ENCODE assay signal across 8 cellular contexts in the genomic region with DNA sequence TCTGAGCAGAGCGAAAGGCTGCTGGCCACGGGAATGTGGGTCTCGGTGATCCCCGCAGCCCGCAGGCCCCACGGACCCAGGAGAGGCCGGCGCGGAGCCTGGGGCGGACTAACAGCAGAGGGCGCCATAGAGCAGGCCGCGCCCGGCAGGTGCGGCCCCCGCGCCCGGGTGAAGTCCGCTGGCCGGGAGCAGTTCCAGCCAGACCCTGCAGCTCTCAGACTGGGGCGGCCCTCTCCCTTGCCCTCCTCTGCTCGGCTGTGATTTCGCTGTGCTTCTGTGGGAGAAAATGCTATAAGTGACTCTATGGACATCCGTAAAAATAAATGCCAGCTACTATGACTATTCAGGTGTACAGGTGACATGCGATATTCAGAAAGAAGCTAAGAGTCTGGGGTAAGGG. TPM values are rescaled to one million over a fixed set of nuclear protein-coding genes. Genes with fewer than 3 reads are reported as not detected.
DNase-seq lines count a peak whose midpoint lies in the region; ATAC-seq and TF ChIP-seq lines count a peak whose summit lies in the region.

No MANE protein-coding gene starts in this region.

- ATAC-seq in GM19351 (IDR thresholded peaks at IDR 0.05; ENCODE audit: unreplicated experiment) (peak; percentile 64), HG03439 (IDR thresholded peaks at IDR 0.05; ENCODE audit: unreplicated experiment) (no peak)

- peak; percentile 85 for TF ChIP-seq CTCF in NB4 (IDR thresholded peaks at IDR 0.05; ENCODE audit: low read depth, low read length)
- TF ChIP-seq CTCF in dorsolateral prefrontal cortex (IDR thresholded peaks at IDR 0.05 in 54 of 56, conservative IDR thresholded peaks at IDR 0.05 in 2 of 56; ENCODE audit: low read depth in 1 of 56, partially characterized antibody in 56 of 56) = peak; percentile 20 to 94 (median 81)

- intact Hi-C loops in dorsolateral prefrontal cortex (cut with DNase I) = no loop called here

- H3K4me3 ChIP-seq in NB4 (ENCODE audit: low read depth, low read length) (peak overlapping the region; percentile 54), dorsolateral prefrontal cortex (peak overlapping the region in 18 of 59 donors; percentile 1 to 45 (median 19))

- no peak overlapping the region for H3K27ac ChIP-seq in dorsolateral prefrontal cortex

- peak; percentile 25 to 64 for DNase-seq in AML-193 (lab: John Stamatoyannopoulos, UW)
- DNase-seq in NB4 (ENCODE audit: low read depth) = peak; percentile 73
- DNase-seq in activated CD4-positive, alpha-beta T cell treated with anti-CD3 and anti-CD28 coated beads, Interleukin-2, amount 50 U/mL, for 1 hour = peak; percentile 51
- peak in 3 of 10 donors; percentile 10 to 57 (median 37) for DNase-seq in dorsolateral prefrontal cortex
- peak; percentile 28 for DNase-seq in midbrain (lab: John Stamatoyannopoulos, UW)
- DNase-seq in stimulated activated CD8-positive, alpha-beta memory T cell treated with anti-CD3 and anti-CD28 coated beads, Interleukin-4, amount 100 ng/mL, for 48 hours = peak; percentile 81

- H3K27me3 ChIP-seq in dorsolateral prefrontal cortex = peaks cover 0 to 87% (median 53%) of the 10 kb centered on the region in 45 donors

- no peak for TF ChIP-seq POLR2A in NB4 (IDR thresholded peaks at IDR 0.05; ENCODE audit: extremely low read depth, insufficient read length)

RNA-seq across cellular contexts. Expression of gene GSX1, which starts 37.7 kb away (rescaled TPM):
- under 1 TPM in 14 of 120 experiments, not detected in 106; 0.26 to 0.72 (median 0.40) TPM for total RNA-seq in dorsolateral prefrontal cortex
